Comparison of ENCODE assay signal across 2 cellular contexts in the genomic region with DNA sequence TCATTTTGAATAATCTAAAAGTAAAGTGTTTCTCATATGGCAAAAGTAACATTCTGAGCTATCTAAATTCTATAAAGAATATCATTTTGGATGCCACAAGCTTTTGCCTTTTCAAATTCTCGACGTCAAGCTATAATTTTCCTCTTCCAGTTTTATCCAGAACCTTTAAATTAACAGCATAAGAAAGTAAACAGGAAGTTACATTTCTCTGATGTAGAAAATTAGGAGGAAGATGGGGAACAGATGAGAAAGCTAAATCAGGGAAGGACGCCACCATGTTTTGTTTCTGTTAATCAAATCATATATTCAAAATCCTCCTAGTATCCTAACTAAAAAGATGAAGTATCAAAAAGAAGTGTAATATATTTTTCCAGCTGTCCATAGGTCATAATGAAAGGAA.
TF ChIP-seq lines count a peak whose summit lies in the region.

No MANE protein-coding gene starts in this region.

TF ChIP-seq in K562, 482 proteins besides CTCF, POLR2A, EP300 and RAD21:
- TF ChIP-seq SRSF7 (optimal IDR thresholded peaks at IDR 0.05; ENCODE audit: low read depth, low read length), result no peak
- TF ChIP-seq, protein P1, sequence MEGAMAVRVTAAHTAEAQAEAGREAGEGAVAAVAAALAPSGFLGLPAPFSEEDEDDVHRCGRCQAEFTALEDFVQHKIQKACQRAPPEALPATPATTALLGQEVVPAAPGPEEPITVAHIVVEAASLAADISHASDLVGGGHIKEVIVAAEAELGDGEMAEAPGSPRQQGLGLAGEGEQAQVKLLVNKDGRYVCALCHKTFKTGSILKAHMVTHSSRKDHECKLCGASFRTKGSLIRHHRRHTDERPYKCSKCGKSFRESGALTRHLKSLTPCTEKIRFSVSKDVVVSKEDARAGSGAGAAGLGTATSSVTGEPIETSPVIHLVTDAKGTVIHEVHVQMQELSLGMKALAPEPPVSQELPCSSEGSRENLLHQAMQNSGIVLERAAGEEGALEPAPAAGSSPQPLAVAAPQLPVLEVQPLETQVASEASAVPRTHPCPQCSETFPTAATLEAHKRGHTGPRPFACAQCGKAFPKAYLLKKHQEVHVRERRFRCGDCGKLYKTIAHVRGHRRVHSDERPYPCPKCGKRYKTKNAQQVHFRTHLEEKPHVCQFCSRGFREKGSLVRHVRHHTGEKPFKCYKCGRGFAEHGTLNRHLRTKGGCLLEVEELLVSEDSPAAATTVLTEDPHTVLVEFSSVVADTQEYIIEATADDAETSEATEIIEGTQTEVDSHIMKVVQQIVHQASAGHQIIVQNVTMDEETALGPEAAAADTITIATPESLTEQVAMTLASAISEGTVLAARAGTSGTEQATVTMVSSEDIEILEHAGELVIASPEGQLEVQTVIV (CRISPR knock-in tag; IDR thresholded peaks at IDR 0.05; ENCODE audit: borderline replicate concordance), result no peak
- TF ChIP-seq FOXK2 (conservative IDR thresholded peaks at IDR 0.05 in 1 of 2, IDR thresholded peaks at IDR 0.05 in 1 of 2; ENCODE audit: low read depth in 2 of 2), result peak; percentile 32 to 55; a peak in 1 of 4 replicates
- no peak for TF ChIP-seq CREBBP (IDR thresholded peaks at IDR 0.05; ENCODE audit: low read depth, low read length)
- no peak for TF ChIP-seq ZNF165 (CRISPR knock-in tag; IDR thresholded peaks at IDR 0.05; ENCODE audit: borderline replicate concordance)
- no peak for TF ChIP-seq CC2D1A (IDR thresholded peaks at IDR 0.05)
- TF ChIP-seq GABPA (tag; conservative IDR thresholded peaks at IDR 0.05; ENCODE audit: low read depth), result 0 out of 2 replicates have a peak, but pooled peaks have one; percentile 12
- 0 out of 4 replicates have a peak, but pooled peaks of 1 of the 2 experiments have one; percentile 19 for TF ChIP-seq FOXA3 (CRISPR knock-in tag; conservative IDR thresholded peaks at IDR 0.05 in 1 of 2, IDR thresholded peaks at IDR 0.05 in 1 of 2)

TF ChIP-seq in GM12891, 5 proteins besides CTCF, POLR2A, EP300 and RAD21:
- TF ChIP-seq PAX5 (IDR thresholded peaks at IDR 0.05; ENCODE audit: insufficient read depth, low read length, severe bottlenecking) (no peak), POU2F2 (IDR thresholded peaks at IDR 0.05; ENCODE audit: low read depth, low read length) (no peak), POLR2AphosphoS5 (IDR thresholded peaks at IDR 0.05; ENCODE audit: low read depth, low read length) (no peak), SPI1 (IDR thresholded peaks at IDR 0.05; ENCODE audit: low read depth, low read length) (no peak), TAF1 (IDR thresholded peaks at IDR 0.05; ENCODE audit: low read depth, low read length) (no peak)
